ENCODE assay signal across 1 cellular context in the genomic region with DNA sequence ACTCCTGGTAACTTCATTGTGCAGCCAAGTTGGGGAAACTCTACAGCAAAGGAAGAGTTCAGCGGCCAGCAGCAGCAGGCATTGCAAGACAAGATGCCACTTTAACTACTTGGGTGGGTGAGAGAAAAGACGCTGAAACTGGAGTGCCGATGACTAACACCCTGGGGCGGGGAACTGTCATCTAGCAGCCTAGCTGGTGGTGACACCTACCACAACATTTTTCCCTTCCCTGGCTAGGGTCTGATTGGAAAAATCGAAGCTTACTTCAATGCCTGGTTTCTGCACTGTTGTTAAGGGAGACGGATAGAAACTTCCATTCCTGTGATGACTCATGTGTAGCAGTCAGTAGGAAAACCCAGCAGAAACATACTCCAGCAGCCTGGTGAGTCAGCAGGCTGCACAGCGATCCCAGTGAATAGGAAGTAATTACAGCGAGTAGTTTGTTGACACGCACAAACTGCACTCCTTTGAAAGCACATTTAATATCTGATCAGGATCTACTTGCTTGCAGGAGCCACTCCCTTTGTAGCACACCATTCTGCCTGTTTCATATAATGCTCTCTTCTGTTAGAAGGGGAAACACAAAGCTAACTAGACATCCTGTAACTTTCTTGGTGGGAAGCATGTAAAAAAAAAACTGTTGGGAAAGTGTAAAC.
TF ChIP-seq lines count a peak whose summit lies in the region.

No MANE protein-coding gene starts in this region.

TF ChIP-seq in GM12878, 131 proteins besides CTCF, POLR2A, EP300 and RAD21 (continued from another document):
- TF ChIP-seq, protein P1, sequence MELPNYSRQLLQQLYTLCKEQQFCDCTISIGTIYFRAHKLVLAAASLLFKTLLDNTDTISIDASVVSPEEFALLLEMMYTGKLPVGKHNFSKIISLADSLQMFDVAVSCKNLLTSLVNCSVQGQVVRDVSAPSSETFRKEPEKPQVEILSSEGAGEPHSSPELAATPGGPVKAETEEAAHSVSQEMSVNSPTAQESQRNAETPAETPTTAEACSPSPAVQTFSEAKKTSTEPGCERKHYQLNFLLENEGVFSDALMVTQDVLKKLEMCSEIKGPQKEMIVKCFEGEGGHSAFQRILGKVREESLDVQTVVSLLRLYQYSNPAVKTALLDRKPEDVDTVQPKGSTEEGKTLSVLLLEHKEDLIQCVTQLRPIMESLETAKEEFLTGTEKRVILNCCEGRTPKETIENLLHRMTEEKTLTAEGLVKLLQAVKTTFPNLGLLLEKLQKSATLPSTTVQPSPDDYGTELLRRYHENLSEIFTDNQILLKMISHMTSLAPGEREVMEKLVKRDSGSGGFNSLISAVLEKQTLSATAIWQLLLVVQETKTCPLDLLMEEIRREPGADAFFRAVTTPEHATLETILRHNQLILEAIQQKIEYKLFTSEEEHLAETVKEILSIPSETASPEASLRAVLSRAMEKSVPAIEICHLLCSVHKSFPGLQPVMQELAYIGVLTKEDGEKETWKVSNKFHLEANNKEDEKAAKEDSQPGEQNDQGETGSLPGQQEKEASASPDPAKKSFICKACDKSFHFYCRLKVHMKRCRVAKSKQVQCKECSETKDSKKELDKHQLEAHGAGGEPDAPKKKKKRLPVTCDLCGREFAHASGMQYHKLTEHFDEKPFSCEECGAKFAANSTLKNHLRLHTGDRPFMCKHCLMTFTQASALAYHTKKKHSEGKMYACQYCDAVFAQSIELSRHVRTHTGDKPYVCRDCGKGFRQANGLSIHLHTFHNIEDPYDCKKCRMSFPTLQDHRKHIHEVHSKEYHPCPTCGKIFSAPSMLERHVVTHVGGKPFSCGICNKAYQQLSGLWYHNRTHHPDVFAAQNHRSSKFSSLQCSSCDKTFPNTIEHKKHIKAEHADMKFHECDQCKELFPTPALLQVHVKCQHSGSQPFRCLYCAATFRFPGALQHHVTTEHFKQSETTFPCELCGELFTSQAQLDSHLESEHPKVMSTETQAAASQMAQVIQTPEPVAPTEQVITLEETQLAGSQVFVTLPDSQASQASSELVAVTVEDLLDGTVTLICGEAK (IDR thresholded peaks at IDR 0.05; ENCODE audit: borderline replicate concordance), result no peak
- TF ChIP-seq JUNB (IDR thresholded peaks at IDR 0.05), result no peak
- TF ChIP-seq BMI1 (IDR thresholded peaks at IDR 0.05; ENCODE audit: borderline replicate concordance), result no peak
TF ChIP-seq in GM12878: peak in this region for 0.
